Comparison of ENCODE assay signal across 1 cellular context in the genomic region with DNA sequence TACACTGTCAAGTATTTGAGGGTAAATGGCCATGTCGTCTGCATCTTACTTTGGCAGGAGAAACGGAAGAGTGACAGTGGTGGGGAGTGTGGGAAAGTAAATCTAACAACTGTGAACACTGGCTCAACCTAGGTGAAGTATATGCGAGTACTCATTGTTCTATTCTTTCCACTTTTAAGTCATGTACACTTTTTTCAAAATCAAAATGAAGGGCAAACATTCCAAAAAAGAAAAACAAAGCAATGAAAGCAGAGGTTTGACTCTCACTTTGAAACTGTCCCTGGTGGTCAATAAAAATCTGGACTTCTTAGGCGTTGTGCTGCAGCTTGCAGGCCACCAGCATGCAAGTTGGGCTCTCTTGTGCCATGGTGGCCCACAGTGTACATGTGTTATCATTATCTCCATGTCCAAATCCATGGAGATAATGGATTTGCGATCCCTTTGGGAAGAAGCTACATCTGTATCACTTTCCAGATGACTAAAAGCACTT.
TF ChIP-seq lines count a peak whose summit lies in the region.

No MANE protein-coding gene starts in this region.

TF ChIP-seq in WTC11, 78 proteins besides CTCF, POLR2A, EP300 and RAD21 (continued from another document):
- TF ChIP-seq, protein P1, sequence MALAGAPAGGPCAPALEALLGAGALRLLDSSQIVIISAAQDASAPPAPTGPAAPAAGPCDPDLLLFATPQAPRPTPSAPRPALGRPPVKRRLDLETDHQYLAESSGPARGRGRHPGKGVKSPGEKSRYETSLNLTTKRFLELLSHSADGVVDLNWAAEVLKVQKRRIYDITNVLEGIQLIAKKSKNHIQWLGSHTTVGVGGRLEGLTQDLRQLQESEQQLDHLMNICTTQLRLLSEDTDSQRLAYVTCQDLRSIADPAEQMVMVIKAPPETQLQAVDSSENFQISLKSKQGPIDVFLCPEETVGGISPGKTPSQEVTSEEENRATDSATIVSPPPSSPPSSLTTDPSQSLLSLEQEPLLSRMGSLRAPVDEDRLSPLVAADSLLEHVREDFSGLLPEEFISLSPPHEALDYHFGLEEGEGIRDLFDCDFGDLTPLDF (CRISPR knock-in tag; IDR thresholded peaks at IDR 0.05) = no peak
- no peak for TF ChIP-seq RORB (CRISPR knock-in tag; IDR thresholded peaks at IDR 0.05)
- TF ChIP-seq TCF7 (CRISPR knock-in tag; IDR thresholded peaks at IDR 0.05; ENCODE audit: low read depth) = no peak
- TF ChIP-seq, protein P2, sequence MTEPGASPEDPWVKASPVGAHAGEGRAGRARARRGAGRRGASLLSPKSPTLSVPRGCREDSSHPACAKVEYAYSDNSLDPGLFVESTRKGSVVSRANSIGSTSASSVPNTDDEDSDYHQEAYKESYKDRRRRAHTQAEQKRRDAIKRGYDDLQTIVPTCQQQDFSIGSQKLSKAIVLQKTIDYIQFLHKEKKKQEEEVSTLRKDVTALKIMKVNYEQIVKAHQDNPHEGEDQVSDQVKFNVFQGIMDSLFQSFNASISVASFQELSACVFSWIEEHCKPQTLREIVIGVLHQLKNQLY (CRISPR knock-in tag; IDR thresholded peaks at IDR 0.05) = no peak
- no peak for TF ChIP-seq CREM (CRISPR knock-in tag; IDR thresholded peaks at IDR 0.05)
- TF ChIP-seq, protein P3, sequence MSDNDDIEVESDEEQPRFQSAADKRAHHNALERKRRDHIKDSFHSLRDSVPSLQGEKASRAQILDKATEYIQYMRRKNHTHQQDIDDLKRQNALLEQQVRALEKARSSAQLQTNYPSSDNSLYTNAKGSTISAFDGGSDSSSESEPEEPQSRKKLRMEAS (CRISPR knock-in tag; IDR thresholded peaks at IDR 0.05) = no peak
- TF ChIP-seq IRF2 (CRISPR knock-in tag; IDR thresholded peaks at IDR 0.05; ENCODE audit: borderline replicate concordance, low read depth) = no peak
- no peak for TF ChIP-seq TEAD4 (CRISPR knock-in tag; IDR thresholded peaks at IDR 0.05)
TF ChIP-seq in WTC11: peak in this region for 0.
